In the genomic region with DNA sequence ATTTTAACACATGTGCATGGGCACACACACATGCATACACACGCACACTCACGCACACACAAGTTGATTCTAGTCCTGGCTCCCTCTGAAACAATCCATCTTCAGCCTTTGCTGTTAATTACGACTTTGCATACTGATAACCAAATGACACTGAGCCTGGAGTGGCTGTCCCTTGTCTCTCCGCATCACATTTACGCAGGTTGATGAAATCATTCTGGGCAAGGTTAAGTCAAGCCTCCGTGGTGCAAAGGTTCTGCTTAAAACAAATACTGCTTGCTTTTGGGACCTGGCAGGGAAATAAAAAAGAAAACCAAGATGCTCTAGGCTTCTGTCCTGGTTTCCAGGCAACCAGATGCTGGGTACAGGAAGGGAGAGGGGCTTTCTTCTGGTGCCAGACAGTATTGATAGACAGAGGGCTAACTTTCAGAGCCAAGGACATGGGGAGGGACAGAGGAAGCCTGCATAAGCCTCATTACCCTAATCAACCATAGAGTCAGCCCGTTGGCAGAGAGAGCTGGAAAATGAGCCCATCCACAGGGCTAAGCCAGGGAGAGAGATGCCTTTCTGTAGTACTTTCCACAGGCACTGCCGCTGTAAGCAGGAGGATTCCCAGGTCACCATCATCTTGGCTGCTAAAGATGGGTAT, we compare ENCODE assay signal across 23 cellular contexts.
DNase-seq lines count a peak whose midpoint lies in the region; ATAC-seq, FAIRE-seq and TF ChIP-seq lines count a peak whose summit lies in the region.
"Had no signal": no experiment of that assay in that cellular context is flagged by ENCODE, and none has a peak within 500 bp of the region (broad histone marks: within the 10 kb centered on the region; RNA-seq: fewer than 3 reads in every experiment).

No MANE protein-coding gene starts in this region.

- H3K36me3 ChIP-seq in cardiac muscle cell, result no peaks in the 10 kb centered on the region
- no peaks in the 10 kb centered on the region for H3K36me3 ChIP-seq in heart right ventricle
- H3K36me3 ChIP-seq in small intestine (ENCODE audit: control insufficient read depth in 2 of 2, insufficient read depth in 2 of 2, low read length in 2 of 2), result no peaks in the 10 kb centered on the region
- H3K36me3 ChIP-seq: left ventricle myocardium inferior, vagina had no signal

- H3K27me3 ChIP-seq in cardiac muscle cell, result no peaks in the 10 kb centered on the region
- peaks cover 0 to 35% (median 10%) of the 10 kb centered on the region in 7 donors for H3K27me3 ChIP-seq in heart right ventricle
- H3K27me3 ChIP-seq in small intestine (ENCODE audit: control insufficient read depth in 2 of 2, insufficient read depth in 2 of 2, low read length in 2 of 2), result no peaks in the 10 kb centered on the region
- H3K27me3 ChIP-seq: body of pancreas, vagina had no signal

- no peaks in the 10 kb centered on the region for H3K9me3 Mint-ChIP-seq in activated CD8-positive, alpha-beta T cell treated with anti-CD3 and anti-CD28 coated beads, Interleukin-2, amount 10 ng/mL, durations not matched to agents 7 days and 5 days (ENCODE audit: insufficient read depth)
- peaks cover 5% of the 10 kb centered on the region for H3K9me3 Mint-ChIP-seq in activated T-cell treated with anti-CD3 and anti-CD28 coated beads, Interleukin-2, amount 50 U/mL, for 24 hours
- peaks cover 2% of the 10 kb centered on the region for H3K9me3 Mint-ChIP-seq in activated CD4-positive, alpha-beta T cell treated with anti-CD3 and anti-CD28 coated beads for 36 hours (ENCODE audit: low read depth)
- H3K9me3 Mint-ChIP-seq: activated B cell treated with CpG ODN at 0.5 μM for 24 hours; CD4-positive, alpha-beta T cell; stimulated activated naive B cell treated with anti-CD40 and anti-IgM and Interleukin-4, amounts not matched to agents 10 μg/mL and 1 μg/mL and 100 μg/mL, for 72 hours had no signal

- TF ChIP-seq CTCF in cardiac muscle cell (IDR thresholded peaks at IDR 0.05; ENCODE audit: low read depth, low read length) (no peak), heart right ventricle (IDR thresholded peaks at IDR 0.05) (no peak)

- no peaks in the 10 kb centered on the region for H3K36me3 Mint-ChIP-seq in activated CD8-positive, alpha-beta T cell treated with anti-CD3 and anti-CD28 coated beads, Interleukin-2, amount 10 ng/mL, durations not matched to agents 7 days and 5 days (ENCODE audit: low read depth)
- no peaks in the 10 kb centered on the region for H3K36me3 Mint-ChIP-seq in activated T-cell treated with anti-CD3 and anti-CD28 coated beads, Interleukin-2, amount 50 U/mL, for 24 hours (ENCODE audit: low read depth)
- H3K36me3 Mint-ChIP-seq in activated CD4-positive, alpha-beta T cell treated with anti-CD3 and anti-CD28 coated beads for 36 hours (ENCODE audit: low read depth), result no peaks in the 10 kb centered on the region
- H3K36me3 Mint-ChIP-seq: stimulated activated naive B cell treated with anti-CD40 and anti-IgM and Interleukin-4, amounts not matched to agents 10 μg/mL and 1 μg/mL and 100 μg/mL, for 72 hours had no signal

- H3K4me1 Mint-ChIP-seq in activated CD8-positive, alpha-beta T cell treated with anti-CD3 and anti-CD28 coated beads, Interleukin-2, amount 10 ng/mL, durations not matched to agents 7 days and 5 days (ENCODE audit: low read depth), result no peaks in the 10 kb centered on the region
- H3K4me1 Mint-ChIP-seq in activated T-cell treated with anti-CD3 and anti-CD28 coated beads, Interleukin-2, amount 50 U/mL, for 24 hours (ENCODE audit: low read depth), result no peaks in the 10 kb centered on the region
- no peaks in the 10 kb centered on the region for H3K4me1 Mint-ChIP-seq in activated CD4-positive, alpha-beta T cell treated with anti-CD3 and anti-CD28 coated beads for 36 hours
- H3K4me1 Mint-ChIP-seq: activated B cell treated with CpG ODN at 0.5 μM for 24 hours; stimulated activated naive B cell treated with anti-CD40 and anti-IgM and Interleukin-4, amounts not matched to agents 10 μg/mL and 1 μg/mL and 100 μg/mL, for 72 hours had no signal

- POLR2A ChIA-PET in activated CD8-positive, alpha-beta T cell treated with anti-CD3 and anti-CD28 coated beads, Interleukin-2, amount 10 ng/mL, durations not matched to agents 7 days and 5 days (lab: Charles Lee), result no interaction called here
- POLR2A ChIA-PET in activated CD4-positive, alpha-beta T cell treated with anti-CD3 and anti-CD28 coated beads for 36 hours (lab: Charles Lee), result no interaction called here

- no peak overlapping the region for H3K4me3 ChIP-seq in cardiac muscle cell
- no peak overlapping the region for H3K4me3 ChIP-seq in heart right ventricle
- no peak overlapping the region for H3K4me3 ChIP-seq in small intestine (ENCODE audit: low read depth in 1 of 2, low read length in 2 of 2)
- H3K4me3 ChIP-seq: A549, body of pancreas, GM12878, left ventricle myocardium inferior, vagina had no signal

- 64 to 65% methylated on average over 8 of the region's 8 CpGs for WGBS in heart right ventricle, 2 donors
- WGBS in small intestine, 3 donors, result 56 to 68% (median 61%) methylated on average over 8 of the region's 8 CpGs

- H3K27ac ChIP-seq in cardiac muscle cell (peak overlapping the region; percentile 54), heart right ventricle (no peak overlapping the region), small intestine (ENCODE audit: low read depth in 1 of 2, low read length in 1 of 2) (no peak overlapping the region)
- H3K27ac ChIP-seq: A549, body of pancreas, epithelial cell of prostate, left ventricle myocardium inferior, vagina had no signal

- CTCF ChIA-PET in activated CD8-positive, alpha-beta T cell treated with anti-CD3 and anti-CD28 coated beads, Interleukin-2, amount 10 ng/mL, durations not matched to agents 7 days and 5 days (lab: Charles Lee), result no interaction called here
- CTCF ChIA-PET in activated CD4-positive, alpha-beta T cell treated with anti-CD3 and anti-CD28 coated beads for 36 hours (lab: Charles Lee), result no interaction called here

- intact Hi-C loops in heart right ventricle (cut with DNase I), result no loop called here
- intact Hi-C loops in activated CD4-positive, alpha-beta T cell treated with anti-CD3 and anti-CD28 coated beads for 36 hours (cut with DNase I, micrococcal nuclease), result no loop called here

- H3K4me1 ChIP-seq in cardiac muscle cell (ENCODE audit: low read depth) (peaks cover 43% of the 10 kb centered on the region), heart right ventricle (peaks cover 0 to 4% (median 0%) of the 10 kb centered on the region in 9 donors), small intestine (ENCODE audit: control insufficient read depth in 2 of 2, insufficient read depth in 1 of 2, low read depth in 1 of 2, low read length in 1 of 2) (no peaks in the 10 kb centered on the region)
- H3K4me1 ChIP-seq: A549, body of pancreas had no signal

- no peak overlapping the region for H3K4me3 Mint-ChIP-seq in activated CD8-positive, alpha-beta T cell treated with anti-CD3 and anti-CD28 coated beads, Interleukin-2, amount 10 ng/mL, durations not matched to agents 7 days and 5 days
- H3K4me3 Mint-ChIP-seq in activated T-cell treated with anti-CD3 and anti-CD28 coated beads, Interleukin-2, amount 50 U/mL, for 24 hours, result no peak overlapping the region
- H3K4me3 Mint-ChIP-seq in activated CD4-positive, alpha-beta T cell treated with anti-CD3 and anti-CD28 coated beads for 36 hours, result no peak overlapping the region
- H3K4me3 Mint-ChIP-seq: activated B cell treated with CpG ODN at 0.5 μM for 24 hours; activated T-cell treated with anti-CD3 and anti-CD28 coated beads, Interleukin-2, amount 50 U/mL, for 72 hours; CD4-positive, alpha-beta T cell; stimulated activated naive B cell treated with anti-CD40 and anti-IgM and Interleukin-4, amounts not matched to agents 10 μg/mL and 1 μg/mL and 100 μg/mL, for 72 hours had no signal

- H3K27ac Mint-ChIP-seq in activated CD8-positive, alpha-beta T cell treated with anti-CD3 and anti-CD28 coated beads, Interleukin-2, amount 10 ng/mL, durations not matched to agents 7 days and 5 days, result no peak overlapping the region
- no peak overlapping the region for H3K27ac Mint-ChIP-seq in activated T-cell treated with anti-CD3 and anti-CD28 coated beads, Interleukin-2, amount 50 U/mL, for 24 hours
- no peak overlapping the region for H3K27ac Mint-ChIP-seq in activated CD4-positive, alpha-beta T cell treated with anti-CD3 and anti-CD28 coated beads for 36 hours
- H3K27ac Mint-ChIP-seq: activated B cell treated with CpG ODN at 0.5 μM for 24 hours; activated T-cell treated with anti-CD3 and anti-CD28 coated beads, Interleukin-2, amount 50 U/mL, for 72 hours; CD4-positive, alpha-beta T cell; stimulated activated naive B cell treated with anti-CD40 and anti-IgM and Interleukin-4, amounts not matched to agents 10 μg/mL and 1 μg/mL and 100 μg/mL, for 72 hours had no signal

- no peak for ATAC-seq in heart right ventricle
- no peak for ATAC-seq in activated CD8-positive, alpha-beta T cell treated with anti-CD3 and anti-CD28 coated beads, Interleukin-2, amount 10 ng/mL, durations not matched to agents 7 days and 5 days
- ATAC-seq in activated CD4-positive, alpha-beta T cell treated with anti-CD3 and anti-CD28 coated beads for 36 hours, result no peak
- ATAC-seq: A549; activated T-cell treated with anti-CD3 and anti-CD28 coated beads, Interleukin-2, amount 50 U/mL, for 72 hours; body of pancreas; GM12878; stimulated activated naive B cell treated with anti-CD40 and anti-IgM and Interleukin-4, amounts not matched to agents 10 μg/mL and 1 μg/mL and 100 μg/mL, for 72 hours had no signal

- no peak for FAIRE-seq in small intestine (lab: Jason Lieb, UNC)
- FAIRE-seq: A549, GM12878, islet of Langerhans had no signal

- no peaks in the 10 kb centered on the region for H3K27me3 Mint-ChIP-seq in activated CD8-positive, alpha-beta T cell treated with anti-CD3 and anti-CD28 coated beads, Interleukin-2, amount 10 ng/mL, durations not matched to agents 7 days and 5 days (ENCODE audit: low read depth)
- peaks cover 2% of the 10 kb centered on the region for H3K27me3 Mint-ChIP-seq in activated T-cell treated with anti-CD3 and anti-CD28 coated beads, Interleukin-2, amount 50 U/mL, for 24 hours
- peaks cover 2% of the 10 kb centered on the region for H3K27me3 Mint-ChIP-seq in activated CD4-positive, alpha-beta T cell treated with anti-CD3 and anti-CD28 coated beads for 36 hours
- H3K27me3 Mint-ChIP-seq: activated B cell treated with CpG ODN at 0.5 μM for 24 hours; CD4-positive, alpha-beta T cell; stimulated activated naive B cell treated with anti-CD40 and anti-IgM and Interleukin-4, amounts not matched to agents 10 μg/mL and 1 μg/mL and 100 μg/mL, for 72 hours had no signal

- DNase-seq in cardiac muscle cell (ENCODE audit: low read depth in 1 of 2, low spot score in 1 of 2) (no peak), heart right ventricle (no peak), cerebellum (ENCODE audit: low spot score) (peak; percentile 46), middle frontal gyrus (ENCODE audit: extremely low spot score, low spot score) (peak; percentile 28), small intestine (no peak)
- no peak for DNase-seq in activated CD8-positive, alpha-beta T cell treated with anti-CD3 and anti-CD28 coated beads, Interleukin-2, amount 10 ng/mL, durations not matched to agents 7 days and 5 days
- no peak for DNase-seq in activated T-cell treated with anti-CD3 and anti-CD28 coated beads, Interleukin-2, amount 50 U/mL, for 24 hours
- DNase-seq in activated CD4-positive, alpha-beta T cell treated with anti-CD3 and anti-CD28 coated beads for 36 hours, result no peak
- DNase-seq: activated B cell treated with CpG ODN at 0.5 μM for 24 hours; activated T-cell treated with anti-CD3 and anti-CD28 coated beads, Interleukin-2, amount 50 U/mL, for 72 hours; body of pancreas; CD4-positive, alpha-beta T cell; effector CD4-positive, alpha-beta T cell; GOT3; Karpas-422; left ventricle myocardium inferior; NCI-H1417 treated with DMSO at 0.1 percent for 48 hours; stimulated activated naive B cell treated with anti-CD40 and anti-IgM and Interleukin-4, amounts not matched to agents 10 μg/mL and 1 μg/mL and 100 μg/mL, for 72 hours had no signal

- H3K9me3 ChIP-seq in cardiac muscle cell (ENCODE audit: low read depth) (no peaks in the 10 kb centered on the region), heart right ventricle (no peaks in the 10 kb centered on the region), small intestine (ENCODE audit: control insufficient read depth, low read depth) (no peaks in the 10 kb centered on the region)
- H3K9me3 ChIP-seq: A549, body of pancreas, left ventricle myocardium inferior, vagina had no signal

Comparison
In these comparisons a context has a peak if more than half of its experiments do, and no peak if none do; other contexts are left out.
1. DNase-seq: peak in cerebellum (single experiment) and middle frontal gyrus (single experiment); none in cardiac muscle cell (0 of 2), heart right ventricle (0 of 2), activated CD8-positive, alpha-beta T cell treated with anti-CD3 and anti-CD28 coated beads, Interleukin-2, amount 10 ng/mL, durations not matched to agents 7 days and 5 days (single experiment), activated T-cell treated with anti-CD3 and anti-CD28 coated beads, Interleukin-2, amount 50 U/mL, for 24 hours (single experiment), activated CD4-positive, alpha-beta T cell treated with anti-CD3 and anti-CD28 coated beads for 36 hours (single experiment) and small intestine (single experiment).